In the genomic region with DNA sequence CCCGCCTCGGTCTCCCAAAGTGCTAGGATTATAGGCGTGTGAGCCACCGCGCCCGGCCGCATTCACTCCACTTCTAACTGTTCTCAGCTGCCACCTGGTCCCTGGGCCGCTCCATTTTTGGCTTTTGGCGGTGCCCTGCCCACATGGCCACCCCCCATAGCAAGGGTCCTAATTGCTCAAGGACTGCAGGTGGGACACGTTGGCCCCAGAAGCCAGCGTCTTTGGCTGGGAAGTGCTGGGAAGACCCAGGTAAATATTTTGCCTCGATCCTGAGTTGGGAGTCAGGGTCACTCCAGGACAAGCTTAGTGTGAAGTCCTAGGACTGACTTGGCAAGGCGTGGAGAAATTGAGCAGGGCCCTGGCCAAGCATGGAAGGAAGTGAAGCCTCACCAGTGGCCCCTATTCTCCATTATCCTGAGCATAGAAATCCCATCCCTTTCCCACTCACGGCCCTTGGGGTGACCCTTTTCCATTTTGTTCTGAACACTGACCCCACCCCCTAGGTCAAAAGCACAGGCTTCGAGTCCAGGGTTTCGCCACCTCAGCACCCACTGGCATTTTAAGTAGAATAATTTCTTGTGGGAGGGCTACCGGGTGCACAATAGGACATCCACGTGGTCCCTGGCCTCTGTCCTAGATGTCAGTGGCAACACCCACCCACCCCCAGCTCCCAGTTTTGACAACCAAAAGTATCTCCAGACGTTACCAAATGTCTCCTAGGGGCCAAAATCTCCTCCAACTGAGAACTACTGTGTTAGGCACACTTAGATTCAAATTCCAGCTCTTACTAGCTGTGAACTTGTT, we compare ENCODE assay signal across 7 cellular contexts. TPM values are rescaled to one million over a fixed set of nuclear protein-coding genes. Genes with fewer than 3 reads are reported as not detected.
DNase-seq lines count a peak whose midpoint lies in the region; ATAC-seq and TF ChIP-seq lines count a peak whose summit lies in the region.
"Had no signal": no experiment of that assay in that cellular context is flagged by ENCODE, and none has a peak within 500 bp of the region (broad histone marks: within the 10 kb centered on the region; RNA-seq: fewer than 3 reads in every experiment).

No MANE protein-coding gene starts in this region.

- TF ChIP-seq CTCF in esophagus squamous epithelium (IDR thresholded peaks at IDR 0.05): no peak

- CTCF ChIA-PET in activated CD4-positive, alpha-beta T cell treated with anti-CD3 and anti-CD28 coated beads for 36 hours (lab: Charles Lee): interaction anchor here (0.6 to 1.2 kb wide), 6 partner anchors 18 to 379 kb away, joined by 3 to 4 read pairs (median 3); no protein-coding TSS in a partner anchor

- H3K9me3 Mint-ChIP-seq in activated CD4-positive, alpha-beta T cell treated with anti-CD3 and anti-CD28 coated beads for 36 hours (ENCODE audit: low read depth): no peaks in the 10 kb centered on the region

- peak overlapping the region; percentile 97 for H3K27ac Mint-ChIP-seq in activated CD4-positive, alpha-beta T cell treated with anti-CD3 and anti-CD28 coated beads for 36 hours

- H3K4me3 ChIP-seq in esophagus squamous epithelium (no peak overlapping the region), subcutaneous abdominal adipose tissue (ENCODE audit: low read depth in 1 of 5, low read length in 5 of 5) (peak overlapping the region in 1 of 5 donors; percentile 35)

- 84 to 86% methylated on average over 14 to 17 of the region's 19 CpGs for WGBS in esophagus squamous epithelium, 2 donors

- H3K4me1 ChIP-seq in esophagus squamous epithelium (peaks cover 26 to 62% (median 35%) of the 10 kb centered on the region in 3 donors), subcutaneous abdominal adipose tissue (ENCODE audit: control insufficient read depth in 5 of 5, insufficient read depth in 5 of 5, low read length in 5 of 5) (peaks cover 23 to 57% (median 48%) of the 10 kb centered on the region in 5 donors)

- H3K27me3 ChIP-seq in esophagus squamous epithelium (no peaks in the 10 kb centered on the region), subcutaneous abdominal adipose tissue (ENCODE audit: control insufficient read depth in 5 of 5, insufficient read depth in 4 of 5, low read length in 5 of 5) (no peaks in the 10 kb centered on the region)

- H3K36me3 Mint-ChIP-seq in activated CD4-positive, alpha-beta T cell treated with anti-CD3 and anti-CD28 coated beads for 36 hours (ENCODE audit: low read depth): no peaks in the 10 kb centered on the region

- intact Hi-C loops in activated CD4-positive, alpha-beta T cell treated with anti-CD3 and anti-CD28 coated beads for 36 hours (cut with DNase I, micrococcal nuclease): loop anchor here (5.0 to 10.0 kb wide), 3 partner anchors 154 to 549 kb away; a partner anchor contains a TSS
- intact Hi-C loops in esophagus squamous epithelium (cut with DNase I): no loop called here

- POLR2A ChIA-PET in activated CD4-positive, alpha-beta T cell treated with anti-CD3 and anti-CD28 coated beads for 36 hours (lab: Charles Lee): no interaction called here

- peaks cover 27% of the 10 kb centered on the region for H3K4me1 Mint-ChIP-seq in activated CD4-positive, alpha-beta T cell treated with anti-CD3 and anti-CD28 coated beads for 36 hours

- H3K9me3 ChIP-seq in esophagus squamous epithelium: no peaks in the 10 kb centered on the region
- H3K9me3 ChIP-seq in subcutaneous abdominal adipose tissue (ENCODE audit: control insufficient read depth in 5 of 5, low read length in 5 of 5): no peaks in the 10 kb centered on the region

- H3K27ac ChIP-seq in esophagus squamous epithelium: peak overlapping the region; percentile 97 to 100 (median 99)
- peak overlapping the region; percentile 100 for H3K27ac ChIP-seq in subcutaneous abdominal adipose tissue (ENCODE audit: low read depth, low read length)

- peak overlapping the region; percentile 86 for H3K4me3 Mint-ChIP-seq in activated CD4-positive, alpha-beta T cell treated with anti-CD3 and anti-CD28 coated beads for 36 hours

- H3K9ac ChIP-seq in subcutaneous abdominal adipose tissue (ENCODE audit: low read length in 5 of 5): peak overlapping the region in 1 of 5 donors; percentile 19

- DNase-seq in activated CD4-positive, alpha-beta T cell treated with anti-CD3 and anti-CD28 coated beads for 36 hours: no peak
- no peak for DNase-seq in activated CD4-positive, alpha-beta T cell treated with anti-CD3 and anti-CD28 coated beads for 48 hours
- DNase-seq in esophagus squamous epithelium (lab: John Stamatoyannopoulos, UW) (no peak), amniotic stem cell (lab: John Stamatoyannopoulos, UW) (no peak)
- DNase-seq: effector CD4-positive, alpha-beta T cell had no signal

- peaks cover 4% of the 10 kb centered on the region for H3K27me3 Mint-ChIP-seq in activated CD4-positive, alpha-beta T cell treated with anti-CD3 and anti-CD28 coated beads for 36 hours

- TF ChIP-seq POLR2A in esophagus squamous epithelium (IDR thresholded peaks at IDR 0.05): no peak

- no peak for ATAC-seq in activated CD4-positive, alpha-beta T cell treated with anti-CD3 and anti-CD28 coated beads for 36 hours
- no peak for ATAC-seq in GM18498 (IDR thresholded peaks at IDR 0.05; ENCODE audit: unreplicated experiment)

- H3K36me3 ChIP-seq in esophagus squamous epithelium (peaks cover 0 to 5% (median 0%) of the 10 kb centered on the region in 3 donors), subcutaneous abdominal adipose tissue (ENCODE audit: control insufficient read depth in 5 of 5, insufficient read depth in 5 of 5, low read length in 5 of 5) (peaks cover 0 to 9% (median 6%) of the 10 kb centered on the region in 5 donors)

RNA-seq across cellular contexts. Expression of a gene that starts 5.9 kb away (rescaled TPM):
- 1 to 10 TPM; 6.9 to 8.6 TPM for total RNA-seq in activated CD4-positive, alpha-beta T cell treated with anti-CD3 and anti-CD28 coated beads for 36 hours
- 10 to 100 TPM; 12.5 to 33.8 (median 21.1) TPM for total RNA-seq in esophagus squamous epithelium

RNA-seq across cellular contexts. Expression of a gene that starts 8.4 kb away (rescaled TPM):
- under 1 TPM; 0.30 to 0.39 TPM for total RNA-seq in activated CD4-positive, alpha-beta T cell treated with anti-CD3 and anti-CD28 coated beads for 36 hours
- total RNA-seq in esophagus squamous epithelium: 1 to 10 TPM; 4.2 to 6.0 (median 5.6) TPM

RNA-seq across cellular contexts. Expression of a gene that starts 24.1 kb away (rescaled TPM):
- total RNA-seq in activated CD4-positive, alpha-beta T cell treated with anti-CD3 and anti-CD28 coated beads for 36 hours: under 1 TPM in 1 of 2 experiments, not detected in 1; 0.12 TPM
- 1 to 10 TPM in 2 of 4 donors, under 1 TPM in 2; 0.22 to 7.1 (median 1.6) TPM for total RNA-seq in esophagus squamous epithelium

RNA-seq across cellular contexts. Expression of a gene that starts 33.9 kb away (rescaled TPM):
- 100 to 1,000 TPM; 391 to 425 TPM for total RNA-seq in activated CD4-positive, alpha-beta T cell treated with anti-CD3 and anti-CD28 coated beads for 36 hours
- total RNA-seq in esophagus squamous epithelium: 100 to 1,000 TPM; 112 to 157 (median 145) TPM

RNA-seq across cellular contexts. Expression of a gene that starts 43.3 kb away (rescaled TPM):
- under 1 TPM; 0.27 to 0.47 TPM for total RNA-seq in activated CD4-positive, alpha-beta T cell treated with anti-CD3 and anti-CD28 coated beads for 36 hours
- 100 to 1,000 TPM in 2 of 4 donors, 10 to 100 TPM in 2; 26.6 to 351 (median 80.6) TPM for total RNA-seq in esophagus squamous epithelium
